ENCODE assay signal across 23 cellular contexts in the genomic region with DNA sequence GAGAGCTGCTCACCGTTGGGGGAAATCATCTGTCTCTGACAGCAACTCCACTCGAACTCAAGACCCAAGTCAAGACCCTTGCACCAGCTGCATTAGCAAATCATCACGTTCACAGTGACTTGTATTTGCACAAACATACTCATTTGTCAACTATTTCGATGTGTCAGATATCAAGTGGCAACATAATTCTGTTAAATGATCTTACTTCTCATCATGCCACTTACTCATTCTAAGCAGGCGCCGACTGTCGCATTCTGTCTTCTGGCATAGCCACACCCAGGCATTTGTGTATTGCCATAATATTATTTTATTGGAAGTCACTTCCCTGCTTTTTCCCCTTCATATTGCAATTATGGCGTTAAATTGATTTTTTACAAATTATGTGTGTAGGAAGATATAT. TPM values are rescaled to one million over a fixed set of nuclear protein-coding genes. Genes with fewer than 3 reads are reported as not detected.
"Had no signal": no experiment of that assay in that cellular context is flagged by ENCODE, and none has a peak within 500 bp of the region (broad histone marks: within the 10 kb centered on the region; RNA-seq: fewer than 3 reads in every experiment).

No MANE protein-coding gene starts in this region.

- H3K27ac ChIP-seq: dorsolateral prefrontal cortex, heart left ventricle, neutrophil, skin epidermis, testis, tibial nerve, upper lobe of right lung, vagina had no signal

- H3K9me3 ChIP-seq: heart left ventricle, neutrophil, testis, upper lobe of right lung, vagina had no signal

- DNase-seq: cortex of kidney; dorsolateral prefrontal cortex; effector CD8-positive, alpha-beta T cell; heart left ventricle; hippocampal formation; left colon; left ventricle myocardium superior; mesendoderm; naive B cell; stimulated activated CD4-positive, alpha-beta T cell treated with anti-CD3 and anti-CD28 coated beads, Interleukin-2, amount 100 ng/mL, for 24 hours; stimulated activated CD4-positive, alpha-beta T cell treated with anti-CD3 and anti-CD28 coated beads, Interleukin-4, amount 100 ng/mL, for 4 hours; stimulated activated naive B cell treated with anti-CD40 and anti-IgM and Interleukin-4, amounts not matched to agents 10 μg/mL and 1 μg/mL and 100 μg/mL, for 72 hours; stimulated activated naive CD8-positive, alpha-beta T cell treated with anti-CD3 and anti-CD28 coated beads, Interleukin-15, amount 100 ng/mL, for 72 hours; testis; upper lobe of right lung had no signal

- H3K27me3 ChIP-seq: dorsolateral prefrontal cortex, heart left ventricle, neutrophil, testis, tibial nerve, upper lobe of right lung, vagina had no signal

- H3K4me1 ChIP-seq: heart left ventricle, testis, tibial nerve, upper lobe of right lung, vagina had no signal

- H3K4me3 ChIP-seq: dorsolateral prefrontal cortex, heart left ventricle, lung, skin epidermis, testis, tibial nerve, upper lobe of right lung, vagina had no signal

- H3K36me3 ChIP-seq: heart left ventricle, neutrophil, upper lobe of right lung, vagina had no signal

RNA-seq across cellular contexts. Expression of a gene that starts 23.0 kb away (rescaled TPM):
- total RNA-seq: kidney epithelial cell, osteocyte, subcutaneous adipose tissue, tibial nerve, upper lobe of right lung had no signal
